In the genomic region with DNA sequence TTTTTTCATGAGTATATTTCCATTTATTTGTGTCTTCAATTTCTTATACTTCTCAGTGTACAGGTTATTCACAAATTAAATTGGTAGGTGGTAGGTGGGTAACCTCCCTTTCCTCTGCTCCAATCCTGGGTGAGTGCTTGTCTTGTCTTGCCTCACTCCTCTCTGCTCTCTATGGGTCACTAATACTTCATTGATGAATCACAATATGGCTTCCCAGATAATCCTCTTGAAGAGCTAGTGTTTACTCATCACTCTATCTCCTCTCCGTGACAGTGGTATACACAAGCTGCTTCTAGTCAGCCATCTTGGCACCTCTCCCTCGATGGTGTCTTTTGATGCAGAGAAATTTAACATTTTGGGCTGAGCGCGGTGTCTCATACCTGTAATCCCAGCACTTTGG, we compare ENCODE assay signal across 1 cellular context.
TF ChIP-seq lines count a peak whose summit lies in the region.

No MANE protein-coding gene starts in this region.

TF ChIP-seq in H1, 55 proteins besides CTCF, POLR2A, EP300 and RAD21:
- no peak for TF ChIP-seq NANOG (IDR thresholded peaks at IDR 0.05; ENCODE audit: insufficient read depth, low read depth, low read length, poor library complexity, severe bottlenecking)
- TF ChIP-seq SIRT6 (IDR thresholded peaks at IDR 0.05; ENCODE audit: low read length): no peak
- no peak for TF ChIP-seq HDAC2 (IDR thresholded peaks at IDR 0.05; ENCODE audit: borderline replicate concordance in 1 of 2, low read depth in 2 of 2, low read length in 2 of 2)
- no peak for TF ChIP-seq NRF1 (IDR thresholded peaks at IDR 0.05; ENCODE audit: low read depth, low read length)
- no peak for TF ChIP-seq CTBP2 (IDR thresholded peaks at IDR 0.05; ENCODE audit: borderline replicate concordance, insufficient read depth, insufficient read length, low read length)
- no peak for TF ChIP-seq SP4 (IDR thresholded peaks at IDR 0.05; ENCODE audit: low read length)
- TF ChIP-seq GTF2F1 (IDR thresholded peaks at IDR 0.05; ENCODE audit: borderline replicate concordance, low read depth, low read length): no peak
- no peak for TF ChIP-seq TAF7 (optimal IDR thresholded peaks at IDR 0.05; ENCODE audit: borderline replicate concordance, low read depth, low read length)
- TF ChIP-seq PHF8 (conservative IDR thresholded peaks at IDR 0.05; ENCODE audit: low read depth, low read length): no peak
- no peak for TF ChIP-seq YY1 (IDR thresholded peaks at IDR 0.05; ENCODE audit: low read depth, low read length)
